Comparison of ENCODE assay signal across 1 cellular context in the genomic region with DNA sequence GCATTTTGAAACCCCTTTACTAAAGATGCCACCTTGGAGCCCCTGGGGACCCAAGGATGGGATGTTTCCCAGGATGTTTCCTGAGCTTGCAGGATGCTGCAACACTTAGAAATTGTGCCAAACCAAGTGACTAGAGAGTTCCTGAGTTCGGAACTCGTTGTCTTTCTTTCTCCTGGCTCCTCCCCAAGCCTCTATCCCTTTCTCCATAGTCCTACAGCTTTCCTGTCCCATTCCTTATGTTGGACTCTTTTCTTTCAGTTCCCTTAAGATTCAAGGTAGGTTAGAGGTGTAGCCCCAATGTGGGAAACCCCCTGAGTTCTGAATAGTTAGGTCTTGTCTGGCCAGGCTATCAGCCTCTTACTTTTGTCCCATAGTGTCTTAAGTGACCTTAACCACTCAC.
TF ChIP-seq lines count a peak whose summit lies in the region.

No MANE protein-coding gene starts in this region.

TF ChIP-seq in HEK293T, 16 proteins besides CTCF, POLR2A, EP300 and RAD21 (continued from another document):
- TF ChIP-seq, protein P1, sequence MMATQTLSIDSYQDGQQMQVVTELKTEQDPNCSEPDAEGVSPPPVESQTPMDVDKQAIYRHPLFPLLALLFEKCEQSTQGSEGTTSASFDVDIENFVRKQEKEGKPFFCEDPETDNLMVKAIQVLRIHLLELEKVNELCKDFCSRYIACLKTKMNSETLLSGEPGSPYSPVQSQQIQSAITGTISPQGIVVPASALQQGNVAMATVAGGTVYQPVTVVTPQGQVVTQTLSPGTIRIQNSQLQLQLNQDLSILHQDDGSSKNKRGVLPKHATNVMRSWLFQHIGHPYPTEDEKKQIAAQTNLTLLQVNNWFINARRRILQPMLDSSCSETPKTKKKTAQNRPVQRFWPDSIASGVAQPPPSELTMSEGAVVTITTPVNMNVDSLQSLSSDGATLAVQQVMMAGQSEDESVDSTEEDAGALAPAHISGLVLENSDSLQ (IDR thresholded peaks at IDR 0.05), result no peak
- TF ChIP-seq ARNT (IDR thresholded peaks at IDR 0.05) (no peak), FOXA1 (IDR thresholded peaks at IDR 0.05) (no peak), ELF4 (IDR thresholded peaks at IDR 0.05) (no peak)
TF ChIP-seq in HEK293T: peak in this region for 0.
